ENCODE assay signal across 8 cellular contexts in the genomic region with DNA sequence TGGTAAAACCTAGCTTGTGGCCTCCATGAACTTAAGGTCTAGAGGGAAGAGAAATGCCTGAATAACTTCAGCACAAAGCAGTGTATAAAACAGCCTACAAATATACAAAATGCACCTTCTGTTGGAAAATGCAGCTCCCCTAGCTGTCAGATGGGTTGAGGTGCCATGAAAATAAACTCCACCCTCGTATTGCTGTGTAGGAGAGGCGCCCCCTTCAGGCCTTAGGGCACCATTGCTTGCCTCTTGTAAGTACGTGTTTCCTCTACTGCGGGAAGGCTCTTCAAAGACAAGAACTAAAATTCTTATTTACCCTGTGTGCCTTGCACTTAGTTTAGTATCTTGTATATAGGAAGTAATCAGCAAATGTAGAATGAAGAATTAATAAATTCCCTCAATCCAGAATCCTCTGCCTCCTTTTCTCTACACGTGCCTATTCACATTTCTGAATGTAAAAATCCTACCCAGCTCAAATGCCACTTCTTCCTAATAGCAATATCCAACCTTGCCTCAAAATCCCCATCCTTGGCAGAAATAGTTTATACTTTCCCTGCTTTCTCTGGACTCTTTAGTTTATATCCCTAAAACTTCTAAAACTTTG.
DNase-seq lines count a peak whose midpoint lies in the region; ATAC-seq, FAIRE-seq and TF ChIP-seq lines count a peak whose summit lies in the region.

No MANE protein-coding gene starts in this region.

- no peaks in the 10 kb centered on the region for H3K36me3 Mint-ChIP-seq in CD8-positive, alpha-beta T cell

- H3K4me1 Mint-ChIP-seq in CD8-positive, alpha-beta T cell (ENCODE audit: low read depth) = no peaks in the 10 kb centered on the region

- peak overlapping the region; percentile 23 for H3K4me2 ChIP-seq in BLaER1

- peak; percentile 97 for ATAC-seq in HG02981 (IDR thresholded peaks at IDR 0.05; ENCODE audit: unreplicated experiment)
- ATAC-seq in CD8-positive, alpha-beta T cell = no peak

- FAIRE-seq in GM18507 (lab: Jason Lieb, UNC) = peak; percentile 67
- no peak for FAIRE-seq in GM12892 (lab: Jason Lieb, UNC)

- H3K27me3 ChIP-seq in BLaER1 (no peaks in the 10 kb centered on the region), brain microvascular endothelial cell (replicated peaks) (no peaks in the 10 kb centered on the region)
- H3K27me3 ChIP-seq in CD8-positive, alpha-beta T cell (ENCODE audit: insufficient read depth, low read length) = no peaks in the 10 kb centered on the region

- H3K27ac Mint-ChIP-seq in CD8-positive, alpha-beta T cell = no peak overlapping the region

- H3K36me3 ChIP-seq in BLaER1 (no peaks in the 10 kb centered on the region), brain microvascular endothelial cell (replicated peaks) (no peaks in the 10 kb centered on the region)
- no peaks in the 10 kb centered on the region for H3K36me3 ChIP-seq in CD8-positive, alpha-beta T cell (ENCODE audit: insufficient read depth, low read length)

- CTCF ChIA-PET in CD8-positive, alpha-beta T cell (lab: Charles Lee) = no interaction called here

- no peaks in the 10 kb centered on the region for H3K9me3 ChIP-seq in BLaER1
- H3K9me3 ChIP-seq in CD8-positive, alpha-beta T cell (ENCODE audit: low read length) = no peaks in the 10 kb centered on the region

- H3K9ac ChIP-seq in BLaER1 = no peak overlapping the region

- intact Hi-C loops in CD8-positive, alpha-beta T cell (cut with DNase I, micrococcal nuclease) = no loop called here

- no peak overlapping the region for H3K27ac ChIP-seq in BLaER1
- no peak overlapping the region for H3K27ac ChIP-seq in brain microvascular endothelial cell
- no peak overlapping the region for H3K27ac ChIP-seq in CD8-positive, alpha-beta T cell (ENCODE audit: low read depth, low read length)

- TF ChIP-seq CTCF in brain microvascular endothelial cell (IDR thresholded peaks at IDR 0.05; ENCODE audit: low read depth, low read length, missing control alignments) = peak; percentile 96
- TF ChIP-seq CTCF in CD8-positive, alpha-beta T cell (IDR thresholded peaks at IDR 0.05) = no peak

- POLR2A ChIA-PET in CD8-positive, alpha-beta T cell (lab: Charles Lee) = no interaction called here

- H3K4me3 Mint-ChIP-seq in CD8-positive, alpha-beta T cell = no peak overlapping the region

- no peak overlapping the region for H3K4me3 ChIP-seq in BLaER1
- no peak overlapping the region for H3K4me3 ChIP-seq in brain microvascular endothelial cell (ENCODE audit: low read depth, low read length)
- H3K4me3 ChIP-seq in CD8-positive, alpha-beta T cell (ENCODE audit: low read depth, low read length) = no peak overlapping the region

- H3K9me3 Mint-ChIP-seq in CD8-positive, alpha-beta T cell = no peaks in the 10 kb centered on the region

- DNase-seq in GM18507 (ENCODE audit: extremely low spot score, insufficient read length, low read depth) (no peak), NCI-H748 treated with DMSO at 0.1 percent for 48 hours (lab: John Stamatoyannopoulos, UW) (peak; percentile 54), brain microvascular endothelial cell (peak; percentile 61), medulla oblongata (ENCODE audit: extremely low spot score) (peak; percentile 81), GM12892 (ENCODE audit: insufficient read length) (no peak)
- DNase-seq in CD8-positive, alpha-beta T cell = no peak

- H3K27me3 Mint-ChIP-seq in CD8-positive, alpha-beta T cell (ENCODE audit: low read depth) = no peaks in the 10 kb centered on the region

- H4K20me1 ChIP-seq in BLaER1 = no peaks in the 10 kb centered on the region

- H3K4me1 ChIP-seq in BLaER1 = peaks cover 12% of the 10 kb centered on the region
- no peaks in the 10 kb centered on the region for H3K4me1 ChIP-seq in CD8-positive, alpha-beta T cell (ENCODE audit: insufficient read depth, low read length)

- TF ChIP-seq POLR2A in GM12892 (IDR thresholded peaks at IDR 0.05; ENCODE audit: low read depth, low read length) = no peak

- in situ Hi-C loops in brain microvascular endothelial cell (cut with HindIII; ENCODE audit: low pct_ligation_motif_present, low sequenced_read_pairs) = no loop called here

Comparison
In these comparisons a context has a peak if more than half of its experiments do, and no peak if none do; other contexts are left out.
1. DNase-seq: peak in NCI-H748 treated with DMSO at 0.1 percent for 48 hours (single experiment), brain microvascular endothelial cell (single experiment) and medulla oblongata (single experiment); none in GM18507 (single experiment), CD8-positive, alpha-beta T cell (0 of 7) and GM12892 (single experiment).